ENCODE assay signal across 1 cellular context in the genomic region with DNA sequence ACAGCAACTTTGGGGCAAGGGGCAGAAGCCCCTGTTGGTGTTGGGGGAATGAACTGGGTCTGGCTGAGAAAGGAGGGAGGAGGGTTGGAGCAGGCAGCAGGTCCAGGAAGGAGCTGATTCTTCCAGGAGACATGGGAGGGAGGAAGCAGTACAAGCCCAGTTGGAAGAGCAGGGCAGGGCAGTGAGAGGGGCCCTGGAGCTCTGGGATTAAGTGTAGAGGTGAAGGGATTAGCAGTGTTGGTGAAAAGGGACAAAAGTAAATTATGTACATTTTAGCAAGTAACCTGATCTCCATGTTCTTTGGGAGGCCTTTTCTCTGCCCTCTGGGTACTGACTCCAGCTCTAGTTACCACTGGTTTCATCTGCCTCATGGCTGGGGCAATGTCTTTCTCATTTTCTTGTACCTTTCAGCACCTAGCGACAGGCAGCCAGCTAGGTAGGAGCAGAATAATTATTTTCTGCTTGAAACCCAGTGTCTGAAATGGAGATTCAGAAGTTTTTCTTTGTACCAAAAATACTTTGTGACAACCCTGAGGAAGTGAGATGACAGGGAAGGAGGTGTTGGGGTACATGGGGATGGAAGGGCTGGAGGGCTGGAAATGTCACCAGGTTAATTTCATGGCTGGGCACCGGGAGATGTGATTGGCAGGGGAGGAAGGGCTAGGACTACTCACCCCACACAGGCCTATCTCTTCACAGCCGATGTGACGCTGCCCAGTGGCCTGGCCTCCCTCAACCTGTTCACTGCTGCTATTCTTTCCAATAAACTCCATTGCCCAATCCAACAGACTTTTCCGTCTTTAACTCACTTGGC.
TF ChIP-seq lines count a peak whose summit lies in the region.

No MANE protein-coding gene starts in this region.

TF ChIP-seq in H1, 55 proteins besides CTCF, POLR2A, EP300 and RAD21:
- no peak for TF ChIP-seq JUND (IDR thresholded peaks at IDR 0.05; ENCODE audit: low read length)
- TF ChIP-seq ZNF274 (IDR thresholded peaks at IDR 0.05; ENCODE audit: borderline replicate concordance, extremely low read depth, low read length) = no peak
- TF ChIP-seq TEAD4 (IDR thresholded peaks at IDR 0.05; ENCODE audit: low read depth, low read length) = no peak
- TF ChIP-seq SIRT6 (IDR thresholded peaks at IDR 0.05; ENCODE audit: low read length) = no peak
- TF ChIP-seq, protein P1, sequence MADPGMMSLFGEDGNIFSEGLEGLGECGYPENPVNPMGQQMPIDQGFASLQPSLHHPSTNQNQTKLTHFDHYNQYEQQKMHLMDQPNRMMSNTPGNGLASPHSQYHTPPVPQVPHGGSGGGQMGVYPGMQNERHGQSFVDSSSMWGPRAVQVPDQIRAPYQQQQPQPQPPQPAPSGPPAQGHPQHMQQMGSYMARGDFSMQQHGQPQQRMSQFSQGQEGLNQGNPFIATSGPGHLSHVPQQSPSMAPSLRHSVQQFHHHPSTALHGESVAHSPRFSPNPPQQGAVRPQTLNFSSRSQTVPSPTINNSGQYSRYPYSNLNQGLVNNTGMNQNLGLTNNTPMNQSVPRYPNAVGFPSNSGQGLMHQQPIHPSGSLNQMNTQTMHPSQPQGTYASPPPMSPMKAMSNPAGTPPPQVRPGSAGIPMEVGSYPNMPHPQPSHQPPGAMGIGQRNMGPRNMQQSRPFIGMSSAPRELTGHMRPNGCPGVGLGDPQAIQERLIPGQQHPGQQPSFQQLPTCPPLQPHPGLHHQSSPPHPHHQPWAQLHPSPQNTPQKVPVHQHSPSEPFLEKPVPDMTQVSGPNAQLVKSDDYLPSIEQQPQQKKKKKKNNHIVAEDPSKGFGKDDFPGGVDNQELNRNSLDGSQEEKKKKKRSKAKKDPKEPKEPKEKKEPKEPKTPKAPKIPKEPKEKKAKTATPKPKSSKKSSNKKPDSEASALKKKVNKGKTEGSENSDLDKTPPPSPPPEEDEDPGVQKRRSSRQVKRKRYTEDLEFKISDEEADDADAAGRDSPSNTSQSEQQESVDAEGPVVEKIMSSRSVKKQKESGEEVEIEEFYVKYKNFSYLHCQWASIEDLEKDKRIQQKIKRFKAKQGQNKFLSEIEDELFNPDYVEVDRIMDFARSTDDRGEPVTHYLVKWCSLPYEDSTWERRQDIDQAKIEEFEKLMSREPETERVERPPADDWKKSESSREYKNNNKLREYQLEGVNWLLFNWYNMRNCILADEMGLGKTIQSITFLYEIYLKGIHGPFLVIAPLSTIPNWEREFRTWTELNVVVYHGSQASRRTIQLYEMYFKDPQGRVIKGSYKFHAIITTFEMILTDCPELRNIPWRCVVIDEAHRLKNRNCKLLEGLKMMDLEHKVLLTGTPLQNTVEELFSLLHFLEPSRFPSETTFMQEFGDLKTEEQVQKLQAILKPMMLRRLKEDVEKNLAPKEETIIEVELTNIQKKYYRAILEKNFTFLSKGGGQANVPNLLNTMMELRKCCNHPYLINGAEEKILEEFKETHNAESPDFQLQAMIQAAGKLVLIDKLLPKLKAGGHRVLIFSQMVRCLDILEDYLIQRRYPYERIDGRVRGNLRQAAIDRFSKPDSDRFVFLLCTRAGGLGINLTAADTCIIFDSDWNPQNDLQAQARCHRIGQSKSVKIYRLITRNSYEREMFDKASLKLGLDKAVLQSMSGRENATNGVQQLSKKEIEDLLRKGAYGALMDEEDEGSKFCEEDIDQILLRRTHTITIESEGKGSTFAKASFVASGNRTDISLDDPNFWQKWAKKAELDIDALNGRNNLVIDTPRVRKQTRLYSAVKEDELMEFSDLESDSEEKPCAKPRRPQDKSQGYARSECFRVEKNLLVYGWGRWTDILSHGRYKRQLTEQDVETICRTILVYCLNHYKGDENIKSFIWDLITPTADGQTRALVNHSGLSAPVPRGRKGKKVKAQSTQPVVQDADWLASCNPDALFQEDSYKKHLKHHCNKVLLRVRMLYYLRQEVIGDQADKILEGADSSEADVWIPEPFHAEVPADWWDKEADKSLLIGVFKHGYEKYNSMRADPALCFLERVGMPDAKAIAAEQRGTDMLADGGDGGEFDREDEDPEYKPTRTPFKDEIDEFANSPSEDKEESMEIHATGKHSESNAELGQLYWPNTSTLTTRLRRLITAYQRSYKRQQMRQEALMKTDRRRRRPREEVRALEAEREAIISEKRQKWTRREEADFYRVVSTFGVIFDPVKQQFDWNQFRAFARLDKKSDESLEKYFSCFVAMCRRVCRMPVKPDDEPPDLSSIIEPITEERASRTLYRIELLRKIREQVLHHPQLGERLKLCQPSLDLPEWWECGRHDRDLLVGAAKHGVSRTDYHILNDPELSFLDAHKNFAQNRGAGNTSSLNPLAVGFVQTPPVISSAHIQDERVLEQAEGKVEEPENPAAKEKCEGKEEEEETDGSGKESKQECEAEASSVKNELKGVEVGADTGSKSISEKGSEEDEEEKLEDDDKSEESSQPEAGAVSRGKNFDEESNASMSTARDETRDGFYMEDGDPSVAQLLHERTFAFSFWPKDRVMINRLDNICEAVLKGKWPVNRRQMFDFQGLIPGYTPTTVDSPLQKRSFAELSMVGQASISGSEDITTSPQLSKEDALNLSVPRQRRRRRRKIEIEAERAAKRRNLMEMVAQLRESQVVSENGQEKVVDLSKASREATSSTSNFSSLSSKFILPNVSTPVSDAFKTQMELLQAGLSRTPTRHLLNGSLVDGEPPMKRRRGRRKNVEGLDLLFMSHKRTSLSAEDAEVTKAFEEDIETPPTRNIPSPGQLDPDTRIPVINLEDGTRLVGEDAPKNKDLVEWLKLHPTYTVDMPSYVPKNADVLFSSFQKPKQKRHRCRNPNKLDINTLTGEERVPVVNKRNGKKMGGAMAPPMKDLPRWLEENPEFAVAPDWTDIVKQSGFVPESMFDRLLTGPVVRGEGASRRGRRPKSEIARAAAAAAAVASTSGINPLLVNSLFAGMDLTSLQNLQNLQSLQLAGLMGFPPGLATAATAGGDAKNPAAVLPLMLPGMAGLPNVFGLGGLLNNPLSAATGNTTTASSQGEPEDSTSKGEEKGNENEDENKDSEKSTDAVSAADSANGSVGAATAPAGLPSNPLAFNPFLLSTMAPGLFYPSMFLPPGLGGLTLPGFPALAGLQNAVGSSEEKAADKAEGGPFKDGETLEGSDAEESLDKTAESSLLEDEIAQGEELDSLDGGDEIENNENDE (IDR thresholded peaks at IDR 0.05; ENCODE audit: insufficient replicate concordance, low read length) = no peak
- TF ChIP-seq CBX8 (IDR thresholded peaks at IDR 0.05; ENCODE audit: borderline replicate concordance, low read depth, low read length) = no peak
- TF ChIP-seq KDM1A (IDR thresholded peaks at IDR 0.05; ENCODE audit: borderline replicate concordance, low read length) = no peak
- no peak for TF ChIP-seq NANOG (IDR thresholded peaks at IDR 0.05; ENCODE audit: insufficient read depth, low read depth, low read length, poor library complexity, severe bottlenecking)
- no peak for TF ChIP-seq SP2 (IDR thresholded peaks at IDR 0.05; ENCODE audit: low read length)
- no peak for TF ChIP-seq SP1 (IDR thresholded peaks at IDR 0.05; ENCODE audit: low read depth, low read length)
- TF ChIP-seq CBX5 (IDR thresholded peaks at IDR 0.05; ENCODE audit: low read depth, low read length) = no peak
- no peak for TF ChIP-seq SIX5 (IDR thresholded peaks at IDR 0.05; ENCODE audit: low read depth, low read length)
- TF ChIP-seq TAF7 (optimal IDR thresholded peaks at IDR 0.05; ENCODE audit: borderline replicate concordance, low read depth, low read length) = no peak
- TF ChIP-seq HDAC2 (IDR thresholded peaks at IDR 0.05; ENCODE audit: borderline replicate concordance in 1 of 2, low read depth in 2 of 2, low read length in 2 of 2) = no peak
- TF ChIP-seq, protein P2, sequence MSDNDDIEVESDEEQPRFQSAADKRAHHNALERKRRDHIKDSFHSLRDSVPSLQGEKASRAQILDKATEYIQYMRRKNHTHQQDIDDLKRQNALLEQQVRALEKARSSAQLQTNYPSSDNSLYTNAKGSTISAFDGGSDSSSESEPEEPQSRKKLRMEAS (IDR thresholded peaks at IDR 0.05) = no peak
